ENCODE assay signal across 1 cellular context in genomic region chr17:30104575-30105339, GRCh38.
TF ChIP-seq lines count a peak whose summit lies in the region.

No MANE protein-coding gene starts in this region.

TF ChIP-seq in HepG2, 621 proteins besides CTCF, POLR2A, EP300 and RAD21 (continued from another document and continues in another):
- TF ChIP-seq, protein P1, sequence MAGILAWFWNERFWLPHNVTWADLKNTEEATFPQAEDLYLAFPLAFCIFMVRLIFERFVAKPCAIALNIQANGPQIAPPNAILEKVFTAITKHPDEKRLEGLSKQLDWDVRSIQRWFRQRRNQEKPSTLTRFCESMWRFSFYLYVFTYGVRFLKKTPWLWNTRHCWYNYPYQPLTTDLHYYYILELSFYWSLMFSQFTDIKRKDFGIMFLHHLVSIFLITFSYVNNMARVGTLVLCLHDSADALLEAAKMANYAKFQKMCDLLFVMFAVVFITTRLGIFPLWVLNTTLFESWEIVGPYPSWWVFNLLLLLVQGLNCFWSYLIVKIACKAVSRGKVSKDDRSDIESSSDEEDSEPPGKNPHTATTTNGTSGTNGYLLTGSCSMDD (CRISPR knock-in tag; IDR thresholded peaks at IDR 0.05) = no peak
- TF ChIP-seq MAX (IDR thresholded peaks at IDR 0.05) (0 out of 2 replicates have a peak, but pooled peaks have one; percentile 41), NFAT5 (CRISPR knock-in tag; IDR thresholded peaks at IDR 0.05) (no peak), ASH2L (IDR thresholded peaks at IDR 0.05; ENCODE audit: insufficient read length, low read depth, low read length) (no peak), ZSCAN29 (CRISPR knock-in tag; conservative IDR thresholded peaks at IDR 0.05) (no peak), RFX1 (IDR thresholded peaks at IDR 0.05) (peak; percentile 71; the same call in 1 of the 2 replicates), KDM5B (CRISPR knock-in tag; IDR thresholded peaks at IDR 0.05; ENCODE audit: borderline replicate concordance) (peak; percentile 27; the same call in 1 of the 2 replicates), FOXA3 (CRISPR knock-in tag; IDR thresholded peaks at IDR 0.05) (peak; percentile 26; the same call in 1 of the 2 replicates), ZMYM2 (CRISPR knock-in tag; IDR thresholded peaks at IDR 0.05) (peak; percentile 74; the same call in 1 of the 2 replicates), CBX1 (IDR thresholded peaks at IDR 0.05; ENCODE audit: low read depth) (peak; percentile 30), ZNF577 (CRISPR knock-in tag; IDR thresholded peaks at IDR 0.05; ENCODE audit: borderline replicate concordance, low read depth) (no peak), ZSCAN12 (CRISPR knock-in tag; IDR thresholded peaks at IDR 0.05) (no peak), ZBTB7A (CRISPR knock-in tag; IDR thresholded peaks at IDR 0.05) (no peak), TOPORS (CRISPR knock-in tag; IDR thresholded peaks at IDR 0.05) (no peak), CENPX (CRISPR knock-in tag; IDR thresholded peaks at IDR 0.05) (no peak), ZNF83 (CRISPR knock-in tag; IDR thresholded peaks at IDR 0.05; ENCODE audit: borderline replicate concordance) (no peak), TBP (CRISPR knock-in tag; IDR thresholded peaks at IDR 0.05) (no peak), UBTF (CRISPR knock-in tag; IDR thresholded peaks at IDR 0.05) (peak; percentile 62), ZMAT5 (CRISPR knock-in tag; IDR thresholded peaks at IDR 0.05; ENCODE audit: borderline replicate concordance, low read depth) (no peak), HOMEZ (CRISPR knock-in tag; IDR thresholded peaks at IDR 0.05; ENCODE audit: low read depth) (peak; percentile 76), LBX2 (CRISPR knock-in tag; IDR thresholded peaks at IDR 0.05; ENCODE audit: borderline replicate concordance) (no peak), PCBP1 (IDR thresholded peaks at IDR 0.05; ENCODE audit: borderline replicate concordance, low read depth, low read length) (no peak), TCF7L2 (IDR thresholded peaks at IDR 0.05; ENCODE audit: low read depth, low read length) (no peak), HMG20A (CRISPR knock-in tag; IDR thresholded peaks at IDR 0.05; ENCODE audit: borderline replicate concordance) (no peak; the same call in 1 of the 2 replicates), CC2D1A (CRISPR knock-in tag; IDR thresholded peaks at IDR 0.05) (no peak), RXRA (CRISPR knock-in tag; IDR thresholded peaks at IDR 0.05) (peak; percentile 40), ZNF335 (CRISPR knock-in tag; IDR thresholded peaks at IDR 0.05) (no peak), SALL2 (CRISPR knock-in tag; IDR thresholded peaks at IDR 0.05) (0 out of 2 replicates have a peak, but pooled peaks have one; percentile 67), FOXJ3 (CRISPR knock-in tag; IDR thresholded peaks at IDR 0.05; ENCODE audit: borderline replicate concordance) (peak; percentile 67; the same call in 1 of the 2 replicates), FOXP1 (IDR thresholded peaks at IDR 0.05) (no peak), FOXP1 (CRISPR knock-in tag; IDR thresholded peaks at IDR 0.05) (no peak), ZNF333 (CRISPR knock-in tag; IDR thresholded peaks at IDR 0.05; ENCODE audit: borderline replicate concordance) (no peak), STAT6 (CRISPR knock-in tag; IDR thresholded peaks at IDR 0.05; ENCODE audit: borderline replicate concordance) (no peak), ZFY (CRISPR knock-in tag; IDR thresholded peaks at IDR 0.05) (0 out of 2 replicates have a peak, but pooled peaks have one; percentile 21), SIX1 (CRISPR knock-in tag; IDR thresholded peaks at IDR 0.05; ENCODE audit: borderline replicate concordance) (no peak), GATAD2A (CRISPR knock-in tag; IDR thresholded peaks at IDR 0.05) (peak; percentile 76), ZFP36L2 (CRISPR knock-in tag; IDR thresholded peaks at IDR 0.05) (no peak), PHF21A (CRISPR knock-in tag; IDR thresholded peaks at IDR 0.05) (peak; percentile 29; the same call in 1 of the 2 replicates), ZNF530 (CRISPR knock-in tag; IDR thresholded peaks at IDR 0.05; ENCODE audit: low read depth) (no peak), GPBP1L1 (CRISPR knock-in tag; IDR thresholded peaks at IDR 0.05) (no peak), PHB2 (IDR thresholded peaks at IDR 0.05; ENCODE audit: partially characterized antibody) (no peak), ZNF644 (CRISPR knock-in tag; IDR thresholded peaks at IDR 0.05; ENCODE audit: low read depth) (peak; percentile 57; the same call in 1 of the 2 replicates)
- TF ChIP-seq, protein P2, sequence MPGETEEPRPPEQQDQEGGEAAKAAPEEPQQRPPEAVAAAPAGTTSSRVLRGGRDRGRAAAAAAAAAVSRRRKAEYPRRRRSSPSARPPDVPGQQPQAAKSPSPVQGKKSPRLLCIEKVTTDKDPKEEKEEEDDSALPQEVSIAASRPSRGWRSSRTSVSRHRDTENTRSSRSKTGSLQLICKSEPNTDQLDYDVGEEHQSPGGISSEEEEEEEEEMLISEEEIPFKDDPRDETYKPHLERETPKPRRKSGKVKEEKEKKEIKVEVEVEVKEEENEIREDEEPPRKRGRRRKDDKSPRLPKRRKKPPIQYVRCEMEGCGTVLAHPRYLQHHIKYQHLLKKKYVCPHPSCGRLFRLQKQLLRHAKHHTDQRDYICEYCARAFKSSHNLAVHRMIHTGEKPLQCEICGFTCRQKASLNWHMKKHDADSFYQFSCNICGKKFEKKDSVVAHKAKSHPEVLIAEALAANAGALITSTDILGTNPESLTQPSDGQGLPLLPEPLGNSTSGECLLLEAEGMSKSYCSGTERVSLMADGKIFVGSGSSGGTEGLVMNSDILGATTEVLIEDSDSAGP (CRISPR knock-in tag; IDR thresholded peaks at IDR 0.05; ENCODE audit: borderline replicate concordance) = no peak
- TF ChIP-seq, protein P3, sequence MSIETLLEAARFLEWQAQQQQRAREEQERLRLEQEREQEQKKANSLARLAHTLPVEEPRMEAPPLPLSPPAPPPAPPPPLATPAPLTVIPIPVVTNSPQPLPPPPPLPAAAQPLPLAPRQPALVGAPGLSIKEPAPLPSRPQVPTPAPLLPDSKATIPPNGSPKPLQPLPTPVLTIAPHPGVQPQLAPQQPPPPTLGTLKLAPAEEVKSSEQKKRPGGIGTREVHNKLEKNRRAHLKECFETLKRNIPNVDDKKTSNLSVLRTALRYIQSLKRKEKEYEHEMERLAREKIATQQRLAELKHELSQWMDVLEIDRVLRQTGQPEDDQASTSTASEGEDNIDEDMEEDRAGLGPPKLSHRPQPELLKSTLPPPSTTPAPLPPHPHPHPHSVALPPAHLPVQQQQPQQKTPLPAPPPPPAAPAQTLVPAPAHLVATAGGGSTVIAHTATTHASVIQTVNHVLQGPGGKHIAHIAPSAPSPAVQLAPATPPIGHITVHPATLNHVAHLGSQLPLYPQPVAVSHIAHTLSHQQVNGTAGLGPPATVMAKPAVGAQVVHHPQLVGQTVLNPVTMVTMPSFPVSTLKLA (IDR thresholded peaks at IDR 0.05) = peak; percentile 40
